Comparison of ENCODE assay signal across 8 cellular contexts in the genomic region with DNA sequence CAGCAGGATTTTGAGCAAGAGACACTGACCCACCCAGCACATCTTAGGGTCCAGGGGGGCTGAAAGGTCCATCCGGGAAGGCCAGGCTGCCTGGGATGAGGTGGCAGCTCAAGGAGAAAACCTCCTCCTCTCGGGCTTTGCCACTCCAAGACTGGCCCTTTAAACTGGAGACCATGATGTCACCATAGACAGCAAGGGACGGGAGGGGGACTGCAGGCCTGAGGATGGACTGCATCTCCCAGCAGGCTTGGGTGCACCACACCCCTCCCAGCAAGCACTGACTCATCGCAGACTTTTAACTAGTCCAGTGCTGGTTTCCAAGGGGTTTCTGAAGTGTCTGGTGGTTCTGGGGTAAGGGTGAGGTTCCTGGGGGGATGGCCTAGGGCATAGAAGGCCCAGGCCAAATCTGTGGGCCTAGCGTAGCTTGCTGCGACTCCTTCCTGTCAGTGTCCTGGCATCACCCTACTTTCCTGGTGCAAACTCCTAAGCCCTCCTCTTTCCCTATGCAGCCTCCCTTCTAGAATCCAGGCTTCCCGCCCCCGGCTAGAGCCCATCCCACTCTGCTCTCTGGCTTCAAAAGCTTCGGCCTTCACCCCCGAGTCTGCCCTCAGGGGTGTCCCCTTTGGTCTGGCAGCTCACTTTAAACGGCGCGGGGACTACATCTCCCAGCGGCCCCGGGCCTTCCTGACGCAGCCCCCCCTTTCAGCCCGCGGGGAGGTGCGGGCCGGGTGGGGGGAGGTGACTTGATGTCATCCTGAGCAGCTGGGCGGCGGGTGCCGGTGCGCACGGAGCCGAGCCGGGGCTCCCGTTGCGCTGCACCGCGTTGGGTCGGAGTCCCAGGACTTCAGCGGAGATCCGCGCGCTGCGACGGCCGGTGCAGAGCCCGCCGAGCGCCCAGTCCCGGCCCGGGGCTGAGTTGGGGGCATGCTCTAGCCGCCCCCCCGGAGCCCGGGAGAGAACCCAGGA. TPM values are rescaled to one million over a fixed set of nuclear protein-coding genes. Genes with fewer than 3 reads are reported as not detected.
DNase-seq lines count a peak whose midpoint lies in the region; ATAC-seq, FAIRE-seq and TF ChIP-seq lines count a peak whose summit lies in the region.

A gene (plus strand): TSS at position 746 of the 966 bp plus-strand sequence. CDS start 1,046 bp downstream, outside the sequence.

- peak within 1 kb of the TSS; percentile 60 for H3K4me3 ChIP-seq in Caco-2 (ENCODE audit: low read depth, low read length)
- H3K4me3 ChIP-seq in OCI-LY1 (ENCODE audit: low read depth, low read length, poor library complexity, severe bottlenecking), result peak within 1 kb of the TSS; percentile 67

- peak within 1 kb of the TSS; percentile 69 for H3K9ac ChIP-seq in OCI-LY1 (ENCODE audit: low read length)

- H3K4me1 ChIP-seq in Caco-2 (peaks cover 4% of the 10 kb centered on the region; the same call in 1 of the 2 replicates), OCI-LY1 (ENCODE audit: insufficient read depth, low read length, severe bottlenecking) (peaks cover 29% of the 10 kb centered on the region)

- peaks cover 6% of the 10 kb centered on the region for H3K36me3 Mint-ChIP-seq in Caco-2 (ENCODE audit: insufficient read depth, unreplicated experiment)

- H2AFZ ChIP-seq in OCI-LY1 (ENCODE audit: low read length), result peak within 1 kb of the TSS; percentile 87

- H3K27ac Mint-ChIP-seq in Caco-2 (ENCODE audit: unreplicated experiment), result peak within 1 kb of the TSS; percentile 99

- H3K27ac ChIP-seq in OCI-LY1 (ENCODE audit: low read depth, low read length, poor library complexity, severe bottlenecking), result peak within 1 kb of the TSS; percentile 46

- intact Hi-C loops in Caco-2 (cut with micrococcal nuclease; ENCODE audit: unreplicated experiment), result loop anchor here (2.0 kb wide), 1 partner anchor 89 kb away; no protein-coding TSS in a partner anchor

- H3K36me3 ChIP-seq in Caco-2 (ENCODE audit: control insufficient read depth, insufficient read depth, low read length), result no peaks in the 10 kb centered on the region
- H3K36me3 ChIP-seq in OCI-LY1 (ENCODE audit: insufficient read depth, low read length), result no peaks in the 10 kb centered on the region

- H3K4me1 Mint-ChIP-seq in Caco-2 (ENCODE audit: low read depth, unreplicated experiment), result peaks cover 6% of the 10 kb centered on the region

- no peaks in the 10 kb centered on the region for H3K9me3 Mint-ChIP-seq in Caco-2 (ENCODE audit: unreplicated experiment)

- peak; percentile 93 to 94 for DNase-seq in Caco-2
- DNase-seq in HuH-7 (ENCODE audit: low spot score), result peak; percentile 91
- DNase-seq in activated CD8-positive, alpha-beta memory T cell treated with anti-CD3 and anti-CD28 coated beads, Interleukin-2, amount 50 U/mL, for 4 hours, result peak; percentile 92
- DNase-seq in mesenteric fat pad (ENCODE audit: low spot score), result peak; percentile 96
- peak; percentile 82 for DNase-seq in stimulated activated CD8-positive, alpha-beta memory T cell treated with anti-CD3 and anti-CD28 coated beads, Interleukin-15, amount 100 ng/mL, for 1 hour (ENCODE audit: low read depth)

- H4K20me1 ChIP-seq in OCI-LY1 (ENCODE audit: insufficient read depth, low read length), result no peaks in the 10 kb centered on the region

- BruUV-seq in Caco-2 (replicated peaks; lab: Mats Ljungman, UMichigan), result no TSS peak

- H3K9me3 ChIP-seq in Caco-2, result no peaks in the 10 kb centered on the region
- H3K9me3 ChIP-seq in OCI-LY1 (ENCODE audit: low read length), result no peaks in the 10 kb centered on the region

- peak; percentile 66 for FAIRE-seq in endometrium (lab: Jason Lieb, UNC)

- H3K9me2 ChIP-seq in OCI-LY1 (ENCODE audit: low read depth, low read length), result no peaks in the 10 kb centered on the region

- H3K4me3 Mint-ChIP-seq in Caco-2 (ENCODE audit: unreplicated experiment), result peak within 1 kb of the TSS; percentile 94

- H3K27me3 Mint-ChIP-seq in Caco-2 (ENCODE audit: insufficient read depth, unreplicated experiment), result no peaks in the 10 kb centered on the region

- peak; percentile 76 for ATAC-seq in GM21515 (IDR thresholded peaks at IDR 0.05; ENCODE audit: unreplicated experiment)

- POLR2A ChIA-PET in Caco-2 (lab: Charles Lee), result interaction anchor here (0.7 to 1.5 kb wide), 2 partner anchors 12 to 187 kb away, joined by 3 read pairs; a partner anchor contains a TSS

- TF ChIP-seq CTCF in Caco-2 (IDR thresholded peaks at IDR 0.05; ENCODE audit: insufficient read depth in 1 of 2, low read depth in 1 of 2, low read length in 1 of 2, severe bottlenecking in 1 of 2, unreplicated experiment in 1 of 2) (no peak), OCI-LY1 (IDR thresholded peaks at IDR 0.05; ENCODE audit: low read length) (no peak)

- CTCF ChIA-PET in Caco-2 (lab: Charles Lee), result interaction anchor here (1.4 to 1.7 kb wide), 3 partner anchors 36 to 90 kb away, joined by 5 to 7 read pairs (median 6); a partner anchor contains a TSS

- no peaks in the 10 kb centered on the region for H3F3A ChIP-seq in OCI-LY1 (ENCODE audit: insufficient read depth, low read length)

- H3K79me2 ChIP-seq in OCI-LY1 (ENCODE audit: insufficient read depth, low read length), result no peaks in the 10 kb centered on the region

- H3K4me2 ChIP-seq in OCI-LY1 (ENCODE audit: low read length), result peak within 1 kb of the TSS; percentile 92

- no peaks in the 10 kb centered on the region for H3K27me3 ChIP-seq in Caco-2 (replicated peaks; ENCODE audit: control insufficient read depth, insufficient read depth, low read length)
- no peaks in the 10 kb centered on the region for H3K27me3 ChIP-seq in OCI-LY1 (ENCODE audit: insufficient read depth, low read length)

RNA-seq across cellular contexts. Expression of the gene that starts here (rescaled TPM):
- total RNA-seq in Caco-2 (2022), result 7.4 and 7.7 TPM in 2 replicates
- 28.3 TPM for total RNA-seq in mesenteric fat pad

Comparison
In these comparisons a context has a peak if more than half of its experiments do, and no peak if none do; other contexts are left out.
1. Peak in every context shown above with its lines: DNase-seq, ATAC-seq, H3K4me3 ChIP-seq and H3K27ac ChIP-seq.